Comparison of ENCODE assay signal across 8 cellular contexts in the genomic region with DNA sequence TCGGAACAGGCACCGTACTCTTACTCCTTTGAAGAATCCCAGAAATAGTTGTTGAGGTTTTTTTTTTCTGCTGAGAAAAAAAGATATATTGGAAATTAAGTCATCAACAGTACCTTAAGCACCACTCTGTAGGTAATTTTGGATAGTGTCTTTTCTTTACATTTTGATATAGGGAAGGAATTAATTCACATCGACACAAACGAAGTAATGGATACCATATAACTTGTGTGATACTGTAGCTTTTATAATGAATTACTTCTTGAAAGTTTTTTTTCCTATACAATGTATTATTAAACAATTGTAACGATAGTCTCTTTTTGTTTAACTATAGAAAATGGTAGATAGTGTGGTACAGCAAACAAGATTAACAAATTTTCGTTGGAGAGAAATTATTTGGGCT. TPM values are rescaled to one million over a fixed set of nuclear protein-coding genes. Genes with fewer than 3 reads are reported as not detected.
A peak's percentile ranks its signal among the peaks of the same experiment; 100 is the strongest.
DNase-seq lines count a peak whose midpoint lies in the region; ATAC-seq, FAIRE-seq and TF ChIP-seq lines count a peak whose summit lies in the region.

No MANE protein-coding gene starts in this region.

- H3K36me3 Mint-ChIP-seq in naive thymus-derived CD4-positive, alpha-beta T cell = no peaks in the 10 kb centered on the region

- TF ChIP-seq RAD21 in A549 (conservative IDR thresholded peaks at IDR 0.05 in 1 of 2, IDR thresholded peaks at IDR 0.05 in 1 of 2) = no peak

- H3K9me3 ChIP-seq in A549 (no peaks in the 10 kb centered on the region), HUES64 (ENCODE audit: insufficient read depth, low read depth, low read length) (no peaks in the 10 kb centered on the region)
- no peaks in the 10 kb centered on the region for H3K9me3 ChIP-seq in naive thymus-derived CD4-positive, alpha-beta T cell (ENCODE audit: control insufficient read depth in 2 of 3, low read length in 3 of 3)

- peaks cover 0 to under 1% (median 0%) of the 10 kb centered on the region in 11 donors for H3K9me3 Mint-ChIP-seq in naive thymus-derived CD4-positive, alpha-beta T cell

- peak overlapping the region in 4 of 9 donors; percentile 55 to 85 (median 75) for H3K27ac Mint-ChIP-seq in naive thymus-derived CD4-positive, alpha-beta T cell

- H3K36me3 ChIP-seq in HUES64 (ENCODE audit: insufficient read depth, low read length) (no peaks in the 10 kb centered on the region), H7 (replicated peaks; ENCODE audit: control insufficient read depth, insufficient read depth, low read length) (no peaks in the 10 kb centered on the region)
- H3K36me3 ChIP-seq in naive thymus-derived CD4-positive, alpha-beta T cell (ENCODE audit: control insufficient read depth in 2 of 3, insufficient read depth in 3 of 3, low read length in 3 of 3) = peaks cover 0 to 4% (median 0%) of the 10 kb centered on the region in 3 experiments

- no peak for ATAC-seq in A549
- ATAC-seq in naive thymus-derived CD4-positive, alpha-beta T cell = no peak
- no peak for ATAC-seq in HG02981 (IDR thresholded peaks at IDR 0.05; ENCODE audit: unreplicated experiment)
- ATAC-seq in GM19467 (IDR thresholded peaks at IDR 0.05; ENCODE audit: unreplicated experiment) = no peak

- TF ChIP-seq POLR2A in A549 (IDR thresholded peaks at IDR 0.05; ENCODE audit: low read length) = no peak

- TF ChIP-seq CTCF in A549 (IDR thresholded peaks at IDR 0.05) = no peak
- TF ChIP-seq CTCF in choroid plexus epithelial cell (conservative IDR thresholded peaks at IDR 0.05; ENCODE audit: low read depth, low read length) = no peak

- H3K27me3 ChIP-seq in HUES64 (ENCODE audit: insufficient read depth, low read length) = peaks cover 8% of the 10 kb centered on the region; the same call in 1 of the 2 replicates
- H3K27me3 ChIP-seq in naive thymus-derived CD4-positive, alpha-beta T cell (ENCODE audit: control insufficient read depth in 2 of 2, insufficient read depth in 2 of 2, low read length in 2 of 2) = peaks cover 0 to 4% of the 10 kb centered on the region in 2 donors
- H3K27me3 ChIP-seq in H7 (ENCODE audit: control insufficient read depth, insufficient read depth, low read length) = peaks cover 4% of the 10 kb centered on the region; the same call in 1 of the 2 replicates

- H3K4me3 ChIP-seq in A549 (no peak overlapping the region), HUES64 (ENCODE audit: low read length) (peak overlapping the region; percentile 99), choroid plexus epithelial cell (ENCODE audit: low read depth, low read length) (peak overlapping the region; percentile 68), H7 (ENCODE audit: insufficient read depth, low read depth, low read length) (no peak overlapping the region; the same call in 1 of the 2 replicates)
- peak overlapping the region; percentile 61 for H3K4me3 ChIP-seq in naive thymus-derived CD4-positive, alpha-beta T cell (ENCODE audit: low read length)

- peaks cover 6 to 47% (median 36%) of the 10 kb centered on the region in 7 donors for H3K4me1 Mint-ChIP-seq in naive thymus-derived CD4-positive, alpha-beta T cell

- TF ChIP-seq EP300 in A549 (IDR thresholded peaks at IDR 0.05) = no peak

- H3K4me3 Mint-ChIP-seq in naive thymus-derived CD4-positive, alpha-beta T cell = peak overlapping the region; percentile 73 to 95 (median 86)

- no peak overlapping the region for H3K27ac ChIP-seq in A549
- no peak overlapping the region for H3K27ac ChIP-seq in HUES64 (ENCODE audit: low read depth, low read length)
- H3K27ac ChIP-seq in naive thymus-derived CD4-positive, alpha-beta T cell (ENCODE audit: low read depth, low read length) = peak overlapping the region; percentile 73

- DNase-seq in A549 (ENCODE audit: low read depth in 1 of 2, low spot score in 1 of 2) (no peak), choroid plexus epithelial cell (ENCODE audit: low read depth) (no peak), H7 (no peak), iPS-NIHi7 (ENCODE audit: extremely low spot score) (no peak)
- no peak for DNase-seq in naive thymus-derived CD4-positive, alpha-beta T cell

- H3K27me3 Mint-ChIP-seq in naive thymus-derived CD4-positive, alpha-beta T cell = peaks cover 48 to 68% (median 50%) of the 10 kb centered on the region in 5 donors

- peaks cover 12% of the 10 kb centered on the region; the same call in 2 of the 3 replicates for H3K4me1 ChIP-seq in A549
- H3K4me1 ChIP-seq in HUES64 (ENCODE audit: insufficient read depth, low read length) = peaks cover 31% of the 10 kb centered on the region
- no peaks in the 10 kb centered on the region for H3K4me1 ChIP-seq in naive thymus-derived CD4-positive, alpha-beta T cell (ENCODE audit: control insufficient read depth in 2 of 2, insufficient read depth in 2 of 2, low read length in 2 of 2)

- intact Hi-C loops in naive thymus-derived CD4-positive, alpha-beta T cell (cut with micrococcal nuclease) = loop anchor here (1.0 to 10.0 kb wide), 9 partner anchors 84 to 1658 kb away; partner anchors contain the start of genes BARD1 (in 1 of the 2) and SPAG16 (in 1 of the 2)

- CTCF ChIA-PET in A549 (lab: Yijun Ruan, JAX) = interaction anchor here (0.6 to 0.8 kb wide), 4 partner anchors 87 to 465 kb away, joined by 3 read pairs; no protein-coding TSS in a partner anchor
- CTCF ChIA-PET in naive thymus-derived CD4-positive, alpha-beta T cell (lab: Charles Lee) = interaction anchor here (1.6 to 3.1 kb wide), 2 partner anchors 10 to 375 kb away, joined by 4 to 17 read pairs; no protein-coding TSS in a partner anchor

- no peak for FAIRE-seq in A549 (lab: Jason Lieb, UNC)

- peak overlapping the region; percentile 89; the same call in 1 of the 2 replicates for H3K9ac ChIP-seq in HUES64 (ENCODE audit: low read depth, low read length)

- H3K4me2 ChIP-seq in A549 = peak overlapping the region; percentile 85

- POLR2A ChIA-PET in A549 (lab: Yijun Ruan, JAX) = no interaction called here
- POLR2A ChIA-PET in naive thymus-derived CD4-positive, alpha-beta T cell (lab: Charles Lee) = interaction anchor here (0.8 kb wide), 1 partner anchor 22 kb away, joined by 3 read pairs; no protein-coding TSS in a partner anchor

- WGBS in A549 (ENCODE audit: missing lambda C conversion rate) = 88% methylated on average over 6 of the region's 6 CpGs
- 76% methylated on average over 4 of the region's 6 CpGs for WGBS in HUES64

TF ChIP-seq in A549, 52 proteins besides CTCF, POLR2A, EP300 and RAD21 (continues in another document):
- TF ChIP-seq HOXA7 (CRISPR knock-in tag; IDR thresholded peaks at IDR 0.05) = no peak
- no peak for TF ChIP-seq JUN (IDR thresholded peaks at IDR 0.05)
- no peak for TF ChIP-seq TP53 (CRISPR knock-in tag; IDR thresholded peaks at IDR 0.05)
- TF ChIP-seq RFX5 (IDR thresholded peaks at IDR 0.05) = no peak
- no peak for TF ChIP-seq NFE2L2 (conservative IDR thresholded peaks at IDR 0.05; ENCODE audit: low read length)
- TF ChIP-seq CEBPB (IDR thresholded peaks at IDR 0.05) = no peak
- TF ChIP-seq RARB (CRISPR knock-in tag; IDR thresholded peaks at IDR 0.05) = no peak
- no peak for TF ChIP-seq NR3C1 (IDR thresholded peaks at IDR 0.05)
- TF ChIP-seq GATA3 (IDR thresholded peaks at IDR 0.05; ENCODE audit: borderline replicate concordance) = no peak
- TF ChIP-seq ZC3H11A (IDR thresholded peaks at IDR 0.05) = no peak
- no peak for TF ChIP-seq CBX2 (IDR thresholded peaks at IDR 0.05; ENCODE audit: borderline replicate concordance, low read depth)
- TF ChIP-seq SMC3 (IDR thresholded peaks at IDR 0.05) = no peak
- TF ChIP-seq, protein P1, sequence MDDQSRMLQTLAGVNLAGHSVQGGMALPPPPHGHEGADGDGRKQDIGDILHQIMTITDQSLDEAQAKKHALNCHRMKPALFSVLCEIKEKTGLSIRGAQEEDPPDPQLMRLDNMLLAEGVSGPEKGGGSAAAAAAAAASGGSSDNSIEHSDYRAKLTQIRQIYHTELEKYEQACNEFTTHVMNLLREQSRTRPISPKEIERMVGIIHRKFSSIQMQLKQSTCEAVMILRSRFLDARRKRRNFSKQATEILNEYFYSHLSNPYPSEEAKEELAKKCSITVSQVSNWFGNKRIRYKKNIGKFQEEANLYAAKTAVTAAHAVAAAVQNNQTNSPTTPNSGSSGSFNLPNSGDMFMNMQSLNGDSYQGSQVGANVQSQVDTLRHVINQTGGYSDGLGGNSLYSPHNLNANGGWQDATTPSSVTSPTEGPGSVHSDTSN (IDR thresholded peaks at IDR 0.05) = no peak
- no peak for TF ChIP-seq RCOR1 (IDR thresholded peaks at IDR 0.05; ENCODE audit: low read depth, low read length)
- no peak for TF ChIP-seq HOXB13 (CRISPR knock-in tag; IDR thresholded peaks at IDR 0.05; ENCODE audit: low read depth)
- TF ChIP-seq TFCP2L1 (CRISPR knock-in tag; IDR thresholded peaks at IDR 0.05) = no peak
- no peak for TF ChIP-seq HDAC2 (IDR thresholded peaks at IDR 0.05)

RNA-seq across cellular contexts. Expression of gene IKZF2, which starts 1.5 kb away (rescaled TPM):
- polyA plus RNA-seq in A549 (2011; rRNA removed) = 0.44 and 0.75 TPM in 2 replicates
- 0.04 and 0.07 TPM in 2 replicates for polyA plus RNA-seq in A549 (2012; cell fraction: cytosol; rRNA removed)
- polyA plus RNA-seq in A549 (2012; cell fraction: nucleus; rRNA removed) = 0.02 and 0.11 TPM in 2 replicates
- 0.14 to 0.18 TPM (median 0.17 TPM) in 3 replicates for polyA plus RNA-seq in A549 (2017; fragmentation: RNase III; extraction: RNeasy Plus Mini Kit Qiagen cat#74134 plus additional on column Dnase treatment)
- polyA minus RNA-seq in A549 (2011; rRNA and poly(A)+ RNA removed) = 1.0 and 2.5 TPM in 2 replicates
- 1.2 TPM for polyA plus RNA-seq in HUES64 (2013, experiment 1 of 2)
- 2.5 TPM for polyA plus RNA-seq in HUES64 (2013, experiment 2 of 2)
- total RNA-seq in naive thymus-derived CD4-positive, alpha-beta T cell = 10 to 100 TPM in 1 of 5 experiments, 1 to 10 TPM in 4; 3.4 to 23.4 (median 7.3) TPM
- polyA plus RNA-seq in naive thymus-derived CD4-positive, alpha-beta T cell = 1 to 10 TPM in 1 of 2 donors, under 1 TPM in 1; 0.26 to 1.9 TPM
- total RNA-seq in H7 (2014; rRNA removed; shearing (Covaris generic)) = 0.97 and 2.3 TPM in 2 replicates

Comparison
In these comparisons a context has a peak if more than half of its experiments do, and no peak if none do; other contexts are left out.
1. H3K4me3 ChIP-seq: peak in HUES64 (single experiment), choroid plexus epithelial cell (single experiment) and naive thymus-derived CD4-positive, alpha-beta T cell (single experiment); none in A549 (single experiment) and H7 (single experiment).